Comparison of ENCODE assay signal across 15 cellular contexts in genomic region chr7:44982970-44983369, GRCh38. TPM values are rescaled to one million over a fixed set of nuclear protein-coding genes. Genes with fewer than 3 reads are reported as not detected.
DNase-seq lines count a peak whose midpoint lies in the region; ATAC-seq lines count a peak whose summit lies in the region.
"Had no signal": no experiment of that assay in that cellular context is flagged by ENCODE, and none has a peak within 500 bp of the region (broad histone marks: within the 10 kb centered on the region; RNA-seq: fewer than 3 reads in every experiment).

No MANE protein-coding gene starts in this region.

- peak overlapping the region; percentile 98 for H3K27ac Mint-ChIP-seq in T-helper 17 cell
- H3K27ac Mint-ChIP-seq: endodermal cell had no signal

- peak overlapping the region; percentile 61 for H3K4me3 Mint-ChIP-seq in T-helper 17 cell
- H3K4me3 Mint-ChIP-seq: endodermal cell had no signal

- peak; percentile 7 for DNase-seq in stimulated activated CD4-positive, alpha-beta T cell treated with anti-CD3 and anti-CD28 coated beads, Interleukin-15, amount 100 ng/mL, for 24 hours
- no peak for DNase-seq in stimulated activated CD4-positive, alpha-beta T cell treated with anti-CD3 and anti-CD28 coated beads, Interleukin-1b, Interleukin-23, amount 100 ng/mL, for 48 hours
- DNase-seq in T-helper 17 cell, result no peak
- DNase-seq in effector memory CD4-positive, alpha-beta T cell, result no peak
- no peak for DNase-seq in iPS-NIHi7 (ENCODE audit: extremely low spot score)
- no peak for DNase-seq in NCI-H226
- DNase-seq: BE2C, endodermal cell, GOT3, KBM-7, NCI-H2029 treated with DMSO at 0.1 percent for 48 hours, NCI-H82 had no signal

- no peaks in the 10 kb centered on the region for H3K27me3 ChIP-seq in effector memory CD4-positive, alpha-beta T cell (replicated peaks; ENCODE audit: control insufficient read depth, insufficient read depth, low read length, poor library complexity, severe bottlenecking)
- H3K27me3 ChIP-seq: BE2C had no signal

- peaks cover 12% of the 10 kb centered on the region for H3K36me3 Mint-ChIP-seq in T-helper 17 cell (ENCODE audit: low read depth)

- peak overlapping the region; percentile 96 for H3K27ac ChIP-seq in effector memory CD4-positive, alpha-beta T cell (ENCODE audit: insufficient read depth, low read length, poor library complexity, severe bottlenecking)

- H3K36me3 ChIP-seq in effector memory CD4-positive, alpha-beta T cell (ENCODE audit: control insufficient read depth, insufficient read depth, low read length), result peaks cover 31% of the 10 kb centered on the region

- peaks cover 66% of the 10 kb centered on the region for H3K4me1 ChIP-seq in effector memory CD4-positive, alpha-beta T cell (ENCODE audit: control insufficient read depth, insufficient read depth, low read length, poor library complexity, severe bottlenecking)

- ATAC-seq in T-helper 17 cell, result no peak
- ATAC-seq in HG02840 (IDR thresholded peaks at IDR 0.05; ENCODE audit: low FRiP score, unreplicated experiment), result no peak
- ATAC-seq in HG02970 (IDR thresholded peaks at IDR 0.05; ENCODE audit: low FRiP score, unreplicated experiment), result no peak
- ATAC-seq: Right ventricle myocardium inferior had no signal

- H3K27me3 Mint-ChIP-seq in T-helper 17 cell, result no peaks in the 10 kb centered on the region

- H3K9me3 ChIP-seq in T-helper 17 cell (ENCODE audit: control insufficient read depth, low read length, poor library complexity, severe bottlenecking), result no peaks in the 10 kb centered on the region
- H3K9me3 ChIP-seq in effector memory CD4-positive, alpha-beta T cell (ENCODE audit: control insufficient read depth, low read length), result no peaks in the 10 kb centered on the region
- H3K9me3 ChIP-seq: BE2C had no signal

- H3K4me3 ChIP-seq in effector memory CD4-positive, alpha-beta T cell (ENCODE audit: insufficient read depth, low read depth, low read length, poor library complexity, severe bottlenecking), result no peak overlapping the region

- H3K4me1 Mint-ChIP-seq in T-helper 17 cell, result peaks cover 63% of the 10 kb centered on the region

RNA-seq across cellular contexts. Expression of gene MYO1G, which starts 4.2 kb away (rescaled TPM):
- 100 to 1,000 TPM; 245 to 291 TPM for total RNA-seq in T-helper 17 cell

RNA-seq across cellular contexts. Expression of gene CCM2, which starts 17.0 kb away (rescaled TPM):
- 10 to 100 TPM; 77.4 to 83.0 TPM for total RNA-seq in T-helper 17 cell
